In the genomic region with DNA sequence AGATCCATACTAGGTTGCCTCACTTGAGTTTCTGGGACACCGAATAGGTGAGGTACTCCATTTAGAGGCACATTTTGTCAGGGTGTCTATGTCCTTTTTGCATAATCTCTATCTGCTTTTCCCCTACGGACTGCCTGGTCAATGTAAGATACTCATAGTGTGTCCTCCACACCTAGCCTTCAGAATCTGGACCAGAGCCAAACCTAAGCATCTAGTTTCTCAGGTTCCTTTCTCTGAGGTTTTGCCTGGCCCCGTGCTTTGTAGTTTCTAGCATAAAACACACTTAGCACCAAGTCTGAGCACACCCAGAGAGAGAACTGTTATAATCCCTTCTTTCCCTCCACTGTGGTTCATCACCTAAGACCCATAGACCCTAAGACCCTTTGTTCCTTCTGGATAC, we compare ENCODE assay signal across 20 cellular contexts.
DNase-seq lines count a peak whose midpoint lies in the region; ATAC-seq and TF ChIP-seq lines count a peak whose summit lies in the region.
"Had no signal": no experiment of that assay in that cellular context is flagged by ENCODE, and none has a peak within 500 bp of the region (broad histone marks: within the 10 kb centered on the region; RNA-seq: fewer than 3 reads in every experiment).

No MANE protein-coding gene starts in this region.

- no peak overlapping the region for H3K4me2 ChIP-seq in mammary epithelial cell (ENCODE audit: insufficient read depth, low read depth, low read length)

- no peak overlapping the region for H2AFZ ChIP-seq in mammary epithelial cell (ENCODE audit: low read depth, low read length)

- peak; percentile 18 for DNase-seq in GM12864 (ENCODE audit: low read depth)
- DNase-seq in AG08396 (ENCODE audit: low spot score), result no peak
- DNase-seq in mammary epithelial cell, result no peak
- no peak for DNase-seq in central memory CD4-positive, alpha-beta T cell
- DNase-seq in NCI-H774 (lab: John Stamatoyannopoulos, UW), result no peak
- DNase-seq: ACHN; activated CD8-positive, alpha-beta memory T cell treated with anti-CD3 and anti-CD28 coated beads, Interleukin-2, amount 50 U/mL, for 48 hours; activated naive CD4-positive, alpha-beta T cell treated with anti-CD3 and anti-CD28 coated beads for 36 hours; CD8-positive, alpha-beta memory T cell; dorsolateral prefrontal cortex; NCI-H1694; NCI-H82; nucleus accumbens; stimulated activated CD4-positive, alpha-beta T cell treated with anti-CD3 and anti-CD28 coated beads, Interleukin-2, amount 100 ng/mL, for 48 hours; trophoblast cell had no signal

- dilution Hi-C loops in mammary epithelial cell (cut with HindIII; ENCODE audit: low sequenced_read_pairs), result no loop called here

- peaks cover 3% of the 10 kb centered on the region for H3K36me3 ChIP-seq in mammary epithelial cell (ENCODE audit: insufficient read depth, low read length)

- H3K79me2 ChIP-seq in mammary epithelial cell (ENCODE audit: insufficient read depth, low read length), result no peaks in the 10 kb centered on the region

- TF ChIP-seq CTCF in GM12864 (IDR thresholded peaks at IDR 0.05; ENCODE audit: low read depth, low read length, missing control alignments), result no peak
- TF ChIP-seq CTCF in mammary epithelial cell (conservative IDR thresholded peaks at IDR 0.05 in 1 of 2, IDR thresholded peaks at IDR 0.05 in 1 of 2; ENCODE audit: extremely low read depth in 1 of 2, insufficient read depth in 1 of 2, low read depth in 1 of 2, low read length in 2 of 2), result no peak

- no peaks in the 10 kb centered on the region for H3K27me3 ChIP-seq in mammary epithelial cell (ENCODE audit: insufficient read depth, low read length)
- H3K27me3 ChIP-seq: dorsolateral prefrontal cortex had no signal

- H3K27ac ChIP-seq in mammary epithelial cell (ENCODE audit: insufficient read depth, low read depth, low read length), result no peak overlapping the region
- H3K27ac ChIP-seq: dorsolateral prefrontal cortex had no signal

- WGBS in mammary epithelial cell (ENCODE audit: low coverage, missing lambda C conversion rate), result 86% methylated on average over 3 of the region's 3 CpGs

- in situ Hi-C loops in mammary epithelial cell (cut with MboI; ENCODE audit: low sequenced_read_pairs in 2 of 2), result no loop called here

- H3K4me3 ChIP-seq in GM12864 (ENCODE audit: low read depth, low read length) (no peak overlapping the region), mammary epithelial cell (replicated peaks in 1 of 3; ENCODE audit: insufficient read depth in 1 of 3, low read depth in 2 of 3, low read length in 3 of 3) (no peak overlapping the region)
- H3K4me3 ChIP-seq: dorsolateral prefrontal cortex, mucosa of descending colon had no signal

- CTCF ChIA-PET in mammary epithelial cell (lab: Charles Lee; ENCODE audit: low non-redundant PET), result no interaction called here

- no peaks in the 10 kb centered on the region for H3K9me3 ChIP-seq in mammary epithelial cell (replicated peaks; ENCODE audit: insufficient read depth, low read length)
- H3K9me3 ChIP-seq: mucosa of descending colon had no signal

- ATAC-seq in GM19324 (IDR thresholded peaks at IDR 0.05; ENCODE audit: low FRiP score, unreplicated experiment) (peak; percentile 59), HG02798 (IDR thresholded peaks at IDR 0.05; ENCODE audit: poor library complexity, unreplicated experiment) (peak; percentile 84), HG03565 (IDR thresholded peaks at IDR 0.05; ENCODE audit: unreplicated experiment) (peak; percentile 55)
- ATAC-seq: mucosa of descending colon, sciatic nerve had no signal

- BruUV-seq in mammary epithelial cell (replicated peaks; lab: Mats Ljungman, UMichigan), result no TSS peak

- no peaks in the 10 kb centered on the region for H4K20me1 ChIP-seq in mammary epithelial cell (ENCODE audit: insufficient read depth, low read length)

- no peak overlapping the region for H3K9ac ChIP-seq in mammary epithelial cell (ENCODE audit: insufficient read depth, low read length)

- peaks cover 3% of the 10 kb centered on the region for H3K4me1 ChIP-seq in mammary epithelial cell (ENCODE audit: insufficient read depth, low read length)

- intact Hi-C loops in mammary epithelial cell (cut with micrococcal nuclease), result no loop called here
